ENCODE assay signal across 8 cellular contexts in the genomic region with DNA sequence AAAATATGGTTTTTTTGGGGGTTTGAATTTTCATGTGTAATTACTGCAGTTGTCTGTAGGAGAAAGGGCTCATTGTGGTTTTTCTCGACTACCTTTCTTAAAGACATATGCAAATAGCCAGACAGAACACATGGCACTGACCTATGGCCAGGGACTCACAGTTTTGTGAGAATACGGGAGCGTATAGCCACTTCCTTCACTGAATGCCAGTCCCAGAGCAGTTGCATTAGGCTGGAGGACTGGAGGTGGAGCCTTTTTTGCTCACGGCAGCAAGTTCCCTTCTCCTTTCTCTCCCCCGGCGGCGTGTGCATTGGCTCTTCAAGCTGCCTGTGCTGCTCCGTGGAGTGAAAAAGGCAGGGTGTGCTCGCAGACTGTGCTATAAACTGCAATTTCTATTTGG.
DNase-seq lines count a peak whose midpoint lies in the region; ATAC-seq and TF ChIP-seq lines count a peak whose summit lies in the region.

No MANE protein-coding gene starts in this region.

- no peaks in the 10 kb centered on the region for H3F3A ChIP-seq in neural progenitor cell (ENCODE audit: low read depth)

- H3K4me3 Mint-ChIP-seq in activated naive CD4-positive, alpha-beta T cell treated with anti-CD3 and anti-CD28 coated beads, Interleukin-2, amount 10 ng/mL, durations not matched to agents 7 days and 5 days: no peak overlapping the region
- H3K4me3 Mint-ChIP-seq in glutamatergic neuron (ENCODE audit: unreplicated experiment) (peak overlapping the region; percentile 2), neural progenitor cell (peak overlapping the region; percentile 84)

- no peak for TF ChIP-seq CTCF in glutamatergic neuron (IDR thresholded peaks at IDR 0.05; ENCODE audit: partially characterized antibody, unreplicated experiment)
- TF ChIP-seq CTCF in neural progenitor cell (IDR thresholded peaks at IDR 0.05): no peak

- peak; percentile 24 for DNase-seq in activated naive CD4-positive, alpha-beta T cell treated with anti-CD3 and anti-CD28 coated beads, Interleukin-2, amount 10 ng/mL, durations not matched to agents 7 days and 5 days
- DNase-seq in glutamatergic neuron: peak; percentile 41
- peak; percentile 63 for DNase-seq in neural progenitor cell (ENCODE audit: low spot score)
- no peak for DNase-seq in HPDE6-E6E7 (ENCODE audit: extremely low spot score)
- no peak for DNase-seq in activated effector memory CD4-positive, alpha-beta T cell treated with anti-CD3 and anti-CD28 coated beads, Interleukin-2, amount 50 U/mL, for 16 hours

- H4K20me1 ChIP-seq in neural progenitor cell (ENCODE audit: low read depth): no peaks in the 10 kb centered on the region

- H3K27ac Mint-ChIP-seq in activated naive CD4-positive, alpha-beta T cell treated with anti-CD3 and anti-CD28 coated beads, Interleukin-2, amount 10 ng/mL, durations not matched to agents 7 days and 5 days: no peak overlapping the region
- no peak overlapping the region for H3K27ac Mint-ChIP-seq in glutamatergic neuron (ENCODE audit: unreplicated experiment)
- H3K27ac Mint-ChIP-seq in neural progenitor cell: peak overlapping the region; percentile 14

- H2AFZ ChIP-seq in ACC112 (ENCODE audit: low read length, unreplicated experiment): peak overlapping the region; percentile 64
- peak overlapping the region; percentile 48 for H2AFZ ChIP-seq in neural progenitor cell (replicated peaks)

- H3K4me1 ChIP-seq in ACC112 (ENCODE audit: control insufficient read depth, insufficient read depth, low read length, unreplicated experiment): no peaks in the 10 kb centered on the region
- H3K4me1 ChIP-seq in neural progenitor cell: peaks cover 9% of the 10 kb centered on the region

- ATAC-seq in GM18873 (IDR thresholded peaks at IDR 0.05; ENCODE audit: low FRiP score, unreplicated experiment): peak; percentile 71
- ATAC-seq in HG03457 (IDR thresholded peaks at IDR 0.05; ENCODE audit: unreplicated experiment): peak; percentile 82

- peak overlapping the region; percentile 54 for H3K4me2 ChIP-seq in neural progenitor cell

- H3K27me3 ChIP-seq in ACC112 (ENCODE audit: insufficient read depth, low read length) (no peaks in the 10 kb centered on the region), neural progenitor cell (no peaks in the 10 kb centered on the region)

- no peaks in the 10 kb centered on the region for H3K79me2 ChIP-seq in ACC112 (ENCODE audit: control insufficient read depth, insufficient read depth, low read length, unreplicated experiment)
- no peaks in the 10 kb centered on the region for H3K79me2 ChIP-seq in neural progenitor cell (ENCODE audit: low read depth)

- H3K36me3 ChIP-seq in ACC112 (ENCODE audit: insufficient read depth, low read length): no peaks in the 10 kb centered on the region
- no peaks in the 10 kb centered on the region for H3K36me3 ChIP-seq in neural progenitor cell

- peaks cover 7% of the 10 kb centered on the region for H3K36me3 Mint-ChIP-seq in activated naive CD4-positive, alpha-beta T cell treated with anti-CD3 and anti-CD28 coated beads, Interleukin-2, amount 10 ng/mL, durations not matched to agents 7 days and 5 days
- H3K36me3 Mint-ChIP-seq in glutamatergic neuron (ENCODE audit: unreplicated experiment) (no peaks in the 10 kb centered on the region), neural progenitor cell (peaks cover 2% of the 10 kb centered on the region)

- no peaks in the 10 kb centered on the region for H3K27me3 Mint-ChIP-seq in activated naive CD4-positive, alpha-beta T cell treated with anti-CD3 and anti-CD28 coated beads, Interleukin-2, amount 10 ng/mL, durations not matched to agents 7 days and 5 days
- no peaks in the 10 kb centered on the region for H3K27me3 Mint-ChIP-seq in glutamatergic neuron (ENCODE audit: unreplicated experiment)
- no peaks in the 10 kb centered on the region for H3K27me3 Mint-ChIP-seq in neural progenitor cell (ENCODE audit: insufficient read depth, low read depth)

- H3K9me3 ChIP-seq in neural progenitor cell (ENCODE audit: low read depth): no peaks in the 10 kb centered on the region

- H3K27ac ChIP-seq in ACC112 (ENCODE audit: low read depth, low read length): no peak overlapping the region
- no peak overlapping the region for H3K27ac ChIP-seq in neural progenitor cell

- H3K9me3 Mint-ChIP-seq in activated naive CD4-positive, alpha-beta T cell treated with anti-CD3 and anti-CD28 coated beads, Interleukin-2, amount 10 ng/mL, durations not matched to agents 7 days and 5 days: no peaks in the 10 kb centered on the region
- H3K9me3 Mint-ChIP-seq in glutamatergic neuron (ENCODE audit: unreplicated experiment) (no peaks in the 10 kb centered on the region), neural progenitor cell (no peaks in the 10 kb centered on the region)

- CTCF ChIA-PET in activated naive CD4-positive, alpha-beta T cell treated with anti-CD3 and anti-CD28 coated beads, Interleukin-2, amount 10 ng/mL, durations not matched to agents 7 days and 5 days (lab: Charles Lee): no interaction called here

- H3K4me3 ChIP-seq in ACC112 (ENCODE audit: low read depth, low read length): peak overlapping the region; percentile 74
- peak overlapping the region; percentile 18 for H3K4me3 ChIP-seq in neural progenitor cell

- H3K4me1 Mint-ChIP-seq in activated naive CD4-positive, alpha-beta T cell treated with anti-CD3 and anti-CD28 coated beads, Interleukin-2, amount 10 ng/mL, durations not matched to agents 7 days and 5 days: peaks cover 15% of the 10 kb centered on the region
- H3K4me1 Mint-ChIP-seq in glutamatergic neuron (ENCODE audit: low read depth, unreplicated experiment): peaks cover 19% of the 10 kb centered on the region
- H3K4me1 Mint-ChIP-seq in neural progenitor cell: peaks cover 25% of the 10 kb centered on the region

- no peak overlapping the region for H3K9ac ChIP-seq in neural progenitor cell

Comparison
In these comparisons a context has a peak if more than half of its experiments do, and no peak if none do; other contexts are left out.
1. DNase-seq: peak in activated naive CD4-positive, alpha-beta T cell treated with anti-CD3 and anti-CD28 coated beads, Interleukin-2, amount 10 ng/mL, durations not matched to agents 7 days and 5 days (single experiment), glutamatergic neuron (single experiment) and neural progenitor cell (single experiment); none in HPDE6-E6E7 (single experiment) and activated effector memory CD4-positive, alpha-beta T cell treated with anti-CD3 and anti-CD28 coated beads, Interleukin-2, amount 50 U/mL, for 16 hours (single experiment).